Comparison of ENCODE assay signal across 15 cellular contexts in genomic region chr3:10933958-10934481, GRCh38. TPM values are rescaled to one million over a fixed set of nuclear protein-coding genes. Genes with fewer than 3 reads are reported as not detected.
DNase-seq lines count a peak whose midpoint lies in the region; ATAC-seq and TF ChIP-seq lines count a peak whose summit lies in the region.
"Had no signal": no experiment of that assay in that cellular context is flagged by ENCODE, and none has a peak within 500 bp of the region (broad histone marks: within the 10 kb centered on the region; RNA-seq: fewer than 3 reads in every experiment).

No MANE protein-coding gene starts in this region.

- no peaks in the 10 kb centered on the region for H3K79me2 ChIP-seq in osteoblast (ENCODE audit: insufficient read depth, low read length)

- DNase-seq in EL (peak; percentile 80), NCI-H226 (peak; percentile 66), epithelial cell of prostate (ENCODE audit: low read depth, low spot score) (peak; percentile 37), osteoblast (ENCODE audit: insufficient read length, low spot score, missing footprints) (peak; percentile 97), NCI-H82 treated with DMSO at 0.1 percent for 48 hours (lab: John Stamatoyannopoulos, UW; ENCODE audit: unreplicated experiment) (no peak), NCI-H1694 (lab: John Stamatoyannopoulos, UW) (no peak), cerebellar nuclear complex (lab: John Stamatoyannopoulos, UW) (no peak)
- DNase-seq: KBM-7; kidney glomerular epithelial cell; NCI-H2171 treated with DMSO at 0.1 percent for 48 hours; stimulated activated CD4-positive, alpha-beta T cell treated with anti-CD3 and anti-CD28 coated beads, Interleukin-1b, Interleukin-23, amount 100 ng/mL, for 48 hours had no signal

- no peaks in the 10 kb centered on the region for H4K20me1 ChIP-seq in osteoblast (ENCODE audit: insufficient read depth, low read length)

- H3K4me1 ChIP-seq in osteoblast (ENCODE audit: insufficient read depth, low read length) = peaks cover 13% of the 10 kb centered on the region

- H3K4me3 ChIP-seq in osteoblast (ENCODE audit: insufficient read depth, low read length) = no peak overlapping the region

- no peaks in the 10 kb centered on the region for H3K36me3 ChIP-seq in osteoblast (ENCODE audit: insufficient read depth, low read length)

- peak overlapping the region; percentile 24 for H3K4me2 ChIP-seq in osteoblast (ENCODE audit: insufficient read depth, low read length)

- H3K27me3 ChIP-seq in osteoblast (ENCODE audit: insufficient read depth, low read length) = peaks cover 14% of the 10 kb centered on the region

- H2AFZ ChIP-seq in osteoblast (ENCODE audit: low read length) = peak overlapping the region; percentile 46

- peak overlapping the region; percentile 80 for H3K27ac ChIP-seq in epithelial cell of prostate
- no peak overlapping the region for H3K27ac ChIP-seq in osteoblast (ENCODE audit: low read depth, low read length)

- no peaks in the 10 kb centered on the region for H3K9me3 ChIP-seq in osteoblast (ENCODE audit: low read depth, low read length)

- ATAC-seq in GM19023 (IDR thresholded peaks at IDR 0.05; ENCODE audit: unreplicated experiment) = no peak
- ATAC-seq: Panc1; stimulated activated memory B cell treated with anti-CD40 and anti-IgM and Interleukin-4, amounts not matched to agents 10 μg/mL and 1 μg/mL and 100 μg/mL, for 72 hours had no signal

- no peak for TF ChIP-seq CTCF in osteoblast (IDR thresholded peaks at IDR 0.05; ENCODE audit: extremely low read depth, low read depth, low read length)

RNA-seq across cellular contexts. Expression of gene SLC6A1, which starts 58.5 kb away (rescaled TPM):
- not detected in 2 replicates for total RNA-seq in osteoblast
- total RNA-seq: fibroblast of villous mesenchyme had no signal

Comparison
In these comparisons a context has a peak if more than half of its experiments do, and no peak if none do; other contexts are left out.
1. DNase-seq: peak in EL (single experiment), NCI-H226 (single experiment), epithelial cell of prostate (single experiment) and osteoblast (single experiment); none in NCI-H82 treated with DMSO at 0.1 percent for 48 hours (single experiment), NCI-H1694 (single experiment) and cerebellar nuclear complex (0 of 2).